Comparison of ENCODE assay signal across 1 cellular context in the genomic region with DNA sequence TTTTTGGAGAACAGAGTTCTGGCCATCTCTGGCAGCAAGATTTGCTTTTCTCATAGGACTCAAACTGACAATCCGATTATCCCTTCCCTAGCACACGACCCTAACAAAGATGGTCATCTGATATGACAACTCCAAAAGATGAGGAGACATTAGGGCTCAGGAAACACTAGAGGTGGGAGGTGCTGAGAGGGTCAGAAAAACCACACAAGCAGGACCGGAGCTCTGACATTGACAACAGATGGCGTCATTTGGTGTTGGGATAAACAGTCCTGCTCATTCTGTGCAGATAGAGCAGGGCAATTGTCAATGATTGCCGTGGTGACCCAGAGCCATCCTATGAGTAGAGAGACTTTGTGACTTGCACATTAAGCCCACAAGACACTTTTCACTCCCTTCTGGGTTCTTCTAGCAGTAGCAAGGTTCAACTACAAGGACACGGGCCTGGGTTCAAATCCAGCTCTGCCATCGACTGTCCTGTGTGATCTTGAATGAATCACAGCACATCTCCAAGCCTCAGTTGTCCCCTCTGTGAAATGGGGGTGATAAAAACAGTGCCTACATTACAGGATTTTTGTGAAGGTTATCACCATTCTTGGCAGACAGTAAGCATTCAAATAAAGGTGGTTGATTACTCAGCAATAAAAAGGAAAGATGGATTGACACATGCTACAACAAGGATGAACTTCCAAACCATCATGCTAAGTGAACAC.
TF ChIP-seq lines count a peak whose summit lies in the region.

No MANE protein-coding gene starts in this region.

TF ChIP-seq in endothelial cell of umbilical vein, 7 proteins besides CTCF, POLR2A, EP300 and RAD21:
- peak; percentile 16 for TF ChIP-seq GATA2 (IDR thresholded peaks at IDR 0.05; ENCODE audit: insufficient read depth, insufficient read length, low read depth, low read length)
- TF ChIP-seq, protein P1, sequence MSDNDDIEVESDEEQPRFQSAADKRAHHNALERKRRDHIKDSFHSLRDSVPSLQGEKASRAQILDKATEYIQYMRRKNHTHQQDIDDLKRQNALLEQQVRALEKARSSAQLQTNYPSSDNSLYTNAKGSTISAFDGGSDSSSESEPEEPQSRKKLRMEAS (IDR thresholded peaks at IDR 0.05; ENCODE audit: insufficient read depth, insufficient read length) = no peak
